14 cellular contexts compared by ENCODE assay signal in the genomic region with DNA sequence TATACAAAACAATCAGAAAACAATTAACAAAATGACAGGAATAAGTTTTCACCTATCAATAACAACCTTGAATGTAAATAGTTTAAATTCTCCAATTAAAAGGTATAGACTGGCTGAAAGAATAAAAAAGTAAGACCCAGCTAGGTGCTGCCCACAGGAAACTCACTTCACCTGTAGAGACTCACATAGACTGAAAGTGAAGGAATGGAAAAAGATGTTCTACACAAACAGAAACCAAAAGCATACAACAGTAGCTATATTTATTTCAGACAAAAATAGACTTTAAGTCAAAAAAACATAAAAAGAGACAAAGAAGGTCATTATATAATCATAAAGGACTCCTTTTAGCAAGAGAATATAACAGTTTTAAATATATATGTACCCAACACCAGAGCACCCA.
DNase-seq lines count a peak whose midpoint lies in the region; ATAC-seq lines count a peak whose summit lies in the region.
"Had no signal": no experiment of that assay in that cellular context is flagged by ENCODE, and none has a peak within 500 bp of the region (broad histone marks: within the 10 kb centered on the region; RNA-seq: fewer than 3 reads in every experiment).

No MANE protein-coding gene starts in this region.

- DNase-seq in RKO (ENCODE audit: low spot score) (no peak), AML-193 (lab: John Stamatoyannopoulos, UW) (no peak), midbrain (lab: John Stamatoyannopoulos, UW) (no peak), NCI-H1694 (lab: John Stamatoyannopoulos, UW) (no peak)
- DNase-seq: effector CD4-positive, alpha-beta T cell; NCI-H1436; NCI-H526 treated with DMSO at 0.1 percent for 48 hours; stimulated activated CD4-positive, alpha-beta T cell treated with anti-CD3 and anti-CD28 coated beads, Interleukin-4, amount 100 ng/mL, for 24 hours; stimulated activated naive CD4-positive, alpha-beta T cell; T-cell had no signal

- ATAC-seq in GM18499 (IDR thresholded peaks at IDR 0.05; ENCODE audit: insufficient read depth, unreplicated experiment): peak; percentile 78
- peak; percentile 91 for ATAC-seq in GM19455 (IDR thresholded peaks at IDR 0.05; ENCODE audit: unreplicated experiment)
- peak; percentile 49 for ATAC-seq in HG02759 (IDR thresholded peaks at IDR 0.05; ENCODE audit: unreplicated experiment)
- ATAC-seq in HG03442 (IDR thresholded peaks at IDR 0.05; ENCODE audit: unreplicated experiment): peak; percentile 71
- ATAC-seq: T-cell had no signal
